ENCODE assay signal across 1 cellular context in the genomic region with DNA sequence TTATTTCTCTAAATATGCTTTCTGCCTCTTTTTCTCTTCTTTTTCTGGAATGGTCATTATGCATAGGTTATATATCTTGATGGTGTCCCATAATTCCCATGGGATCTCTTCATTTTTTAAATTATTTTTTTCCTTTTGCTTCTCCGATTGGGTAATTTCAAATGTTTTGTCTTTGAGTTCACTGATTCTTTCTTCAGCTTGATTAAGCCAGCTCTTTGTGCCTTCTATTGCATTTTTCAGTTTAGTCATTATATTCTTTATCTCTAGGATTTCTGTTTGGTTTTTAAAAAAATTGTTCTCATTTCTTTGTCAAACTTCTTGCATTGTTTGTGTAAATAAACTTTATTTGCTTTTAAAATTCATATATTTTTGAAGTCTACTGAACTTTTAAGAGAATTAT.
TF ChIP-seq lines count a peak whose summit lies in the region.

No MANE protein-coding gene starts in this region.

TF ChIP-seq in K562, 482 proteins besides CTCF, POLR2A, EP300 and RAD21 (continued from another document):
- TF ChIP-seq, protein P1, sequence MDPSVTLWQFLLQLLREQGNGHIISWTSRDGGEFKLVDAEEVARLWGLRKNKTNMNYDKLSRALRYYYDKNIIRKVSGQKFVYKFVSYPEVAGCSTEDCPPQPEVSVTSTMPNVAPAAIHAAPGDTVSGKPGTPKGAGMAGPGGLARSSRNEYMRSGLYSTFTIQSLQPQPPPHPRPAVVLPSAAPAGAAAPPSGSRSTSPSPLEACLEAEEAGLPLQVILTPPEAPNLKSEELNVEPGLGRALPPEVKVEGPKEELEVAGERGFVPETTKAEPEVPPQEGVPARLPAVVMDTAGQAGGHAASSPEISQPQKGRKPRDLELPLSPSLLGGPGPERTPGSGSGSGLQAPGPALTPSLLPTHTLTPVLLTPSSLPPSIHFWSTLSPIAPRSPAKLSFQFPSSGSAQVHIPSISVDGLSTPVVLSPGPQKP (CRISPR knock-in tag; IDR thresholded peaks at IDR 0.05): no peak
- no peak for TF ChIP-seq MBD2 (IDR thresholded peaks at IDR 0.05; ENCODE audit: borderline replicate concordance, low read depth)
- TF ChIP-seq, protein P2, sequence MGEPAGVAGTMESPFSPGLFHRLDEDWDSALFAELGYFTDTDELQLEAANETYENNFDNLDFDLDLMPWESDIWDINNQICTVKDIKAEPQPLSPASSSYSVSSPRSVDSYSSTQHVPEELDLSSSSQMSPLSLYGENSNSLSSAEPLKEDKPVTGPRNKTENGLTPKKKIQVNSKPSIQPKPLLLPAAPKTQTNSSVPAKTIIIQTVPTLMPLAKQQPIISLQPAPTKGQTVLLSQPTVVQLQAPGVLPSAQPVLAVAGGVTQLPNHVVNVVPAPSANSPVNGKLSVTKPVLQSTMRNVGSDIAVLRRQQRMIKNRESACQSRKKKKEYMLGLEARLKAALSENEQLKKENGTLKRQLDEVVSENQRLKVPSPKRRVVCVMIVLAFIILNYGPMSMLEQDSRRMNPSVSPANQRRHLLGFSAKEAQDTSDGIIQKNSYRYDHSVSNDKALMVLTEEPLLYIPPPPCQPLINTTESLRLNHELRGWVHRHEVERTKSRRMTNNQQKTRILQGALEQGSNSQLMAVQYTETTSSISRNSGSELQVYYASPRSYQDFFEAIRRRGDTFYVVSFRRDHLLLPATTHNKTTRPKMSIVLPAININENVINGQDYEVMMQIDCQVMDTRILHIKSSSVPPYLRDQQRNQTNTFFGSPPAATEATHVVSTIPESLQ (CRISPR knock-in tag; IDR thresholded peaks at IDR 0.05): no peak
- TF ChIP-seq RBM25 (IDR thresholded peaks at IDR 0.05; ENCODE audit: low read depth, low read length, severe bottlenecking): peak; percentile 9
- no peak for TF ChIP-seq KLF1 (tag; IDR thresholded peaks at IDR 0.05)
